13 cellular contexts compared by ENCODE assay signal in genomic region chr11:114083256-114084252, GRCh38. TPM values are rescaled to one million over a fixed set of nuclear protein-coding genes. Genes with fewer than 3 reads are reported as not detected.
DNase-seq lines count a peak whose midpoint lies in the region; ATAC-seq, FAIRE-seq and TF ChIP-seq lines count a peak whose summit lies in the region.
"Had no signal": no experiment of that assay in that cellular context is flagged by ENCODE, and none has a peak within 500 bp of the region (broad histone marks: within the 10 kb centered on the region; RNA-seq: fewer than 3 reads in every experiment).

No MANE protein-coding gene starts in this region.

- no peaks in the 10 kb centered on the region for H4K20me1 ChIP-seq in HepG2 (ENCODE audit: insufficient read depth, low read length)

- H3K4me3 Mint-ChIP-seq in neural crest cell (peak overlapping the region; percentile 34), Caco-2 (ENCODE audit: unreplicated experiment) (no peak overlapping the region)
- H3K4me3 Mint-ChIP-seq: activated T-cell treated with anti-CD3 and anti-CD28 coated beads, Interleukin-2, amount 50 U/mL, for 24 hours had no signal

- WGBS in liver = 84% methylated on average over 12 of the region's 12 CpGs
- 47% methylated on average over 12 of the region's 12 CpGs for WGBS in HepG2 (ENCODE audit: low lambda C conversion rate)

- BruUV-seq in HepG2 (replicated peaks; lab: Mats Ljungman, UMichigan) (no TSS peak), Caco-2 (replicated peaks; lab: Mats Ljungman, UMichigan) (no TSS peak)

- H3K36me3 ChIP-seq in liver (ENCODE audit: control insufficient read depth in 4 of 4, insufficient read depth in 3 of 4, low read depth in 1 of 4, low read length in 3 of 4) = peaks cover 0 to 7% (median 2%) of the 10 kb centered on the region in 4 donors
- H3K36me3 ChIP-seq in HepG2 (replicated peaks in 1 of 2; ENCODE audit: control insufficient read depth in 1 of 2, insufficient read depth in 2 of 2, low read length in 2 of 2) = no peaks in the 10 kb centered on the region
- no peaks in the 10 kb centered on the region for H3K36me3 ChIP-seq in Caco-2 (ENCODE audit: control insufficient read depth, insufficient read depth, low read length)
- H3K36me3 ChIP-seq: breast epithelium had no signal

- DNase-seq in HepG2 (ENCODE audit: low spot score) = no peak
- no peak for DNase-seq in neural crest cell (ENCODE audit: low read depth, low spot score)
- no peak for DNase-seq in NCI-H187 (lab: John Stamatoyannopoulos, UW)
- no peak for DNase-seq in Caco-2
- no peak for DNase-seq in occipital lobe (lab: John Stamatoyannopoulos, UW)
- DNase-seq: activated CD4-positive, CD25-positive, alpha-beta regulatory T cell; activated T-cell treated with anti-CD3 and anti-CD28 coated beads, Interleukin-2, amount 50 U/mL, for 24 hours; NCI-H226 had no signal

- POLR2A ChIA-PET in HepG2 (lab: Yijun Ruan, JAX) = no interaction called here
- POLR2A ChIA-PET in Caco-2 (lab: Charles Lee) = interaction anchor here (0.6 kb wide), 1 partner anchor 173 kb away, joined by 3 read pairs; no protein-coding TSS in a partner anchor

- H3K4me1 ChIP-seq in liver (ENCODE audit: control insufficient read depth in 4 of 4, insufficient read depth in 4 of 4, low read length in 3 of 4) = peaks cover 37 to 80% (median 62%) of the 10 kb centered on the region in 4 donors
- peaks cover 50% of the 10 kb centered on the region for H3K4me1 ChIP-seq in HepG2 (ENCODE audit: insufficient read depth, low read length)
- peaks cover 64% of the 10 kb centered on the region for H3K4me1 ChIP-seq in Caco-2

- no peak for ATAC-seq in HepG2
- ATAC-seq in HG03108 (IDR thresholded peaks at IDR 0.05; ENCODE audit: unreplicated experiment) = no peak

- TF ChIP-seq POLR2A in HepG2 (IDR thresholded peaks at IDR 0.05; ENCODE audit: insufficient read depth in 1 of 2, low read depth in 2 of 2, low read length in 2 of 2) = no peak

- CTCF ChIA-PET in HepG2 (lab: Yijun Ruan, JAX; ENCODE audit: low intra/inter-chr PET ratio, low total read pairs) (no interaction called here), Caco-2 (lab: Charles Lee) (interaction anchor here (1.1 to 1.4 kb wide), 2 partner anchors 23 to 24 kb away, joined by 3 to 4 read pairs; partner anchors contain the start of gene ZBTB16)

- H3K27me3 ChIP-seq in liver (ENCODE audit: control insufficient read depth in 4 of 4, insufficient read depth in 4 of 4, low read length in 3 of 4) (no peaks in the 10 kb centered on the region), HepG2 (ENCODE audit: control insufficient read depth in 1 of 2, insufficient read depth in 2 of 2, low read length in 2 of 2) (peaks cover 0 to 14% of the 10 kb centered on the region in 2 experiments), Caco-2 (replicated peaks; ENCODE audit: control insufficient read depth, insufficient read depth, low read length) (no peaks in the 10 kb centered on the region)
- H3K27me3 ChIP-seq: breast epithelium had no signal

- no peaks in the 10 kb centered on the region for H3K79me2 ChIP-seq in HepG2 (ENCODE audit: insufficient read depth, low read length)

- no peaks in the 10 kb centered on the region for H3K27me3 Mint-ChIP-seq in neural crest cell (ENCODE audit: low read depth)
- no peaks in the 10 kb centered on the region for H3K27me3 Mint-ChIP-seq in Caco-2 (ENCODE audit: insufficient read depth, unreplicated experiment)

- H3K4me3 ChIP-seq in liver (ENCODE audit: low read depth in 1 of 3, low read length in 3 of 3) (no peak overlapping the region), HepG2 (replicated peaks in 1 of 3; ENCODE audit: insufficient read depth in 1 of 3, low read depth in 2 of 3, low read length in 3 of 3) (no peak overlapping the region), Caco-2 (ENCODE audit: low read depth, low read length) (no peak overlapping the region)

- TF ChIP-seq RAD21 in liver (IDR thresholded peaks at IDR 0.05) = no peak
- no peak for TF ChIP-seq RAD21 in HepG2 (CRISPR knock-in tag; IDR thresholded peaks at IDR 0.05)

- TF ChIP-seq EP300 in HepG2 (IDR thresholded peaks at IDR 0.05; ENCODE audit: low read depth in 2 of 2, low read length in 2 of 2) (no peak), HepG2 (CRISPR knock-in tag; IDR thresholded peaks at IDR 0.05; ENCODE audit: borderline replicate concordance) (no peak)

- H3K4me1 Mint-ChIP-seq in neural crest cell (peaks cover 92% of the 10 kb centered on the region), Caco-2 (ENCODE audit: low read depth, unreplicated experiment) (peaks cover 53% of the 10 kb centered on the region)

- no peak overlapping the region for H3K4me2 ChIP-seq in HepG2 (ENCODE audit: low read depth, low read length)

- TF ChIP-seq CTCF in liver (IDR thresholded peaks at IDR 0.05; ENCODE audit: low read depth, low read length, missing input control) (no peak), HepG2 (CRISPR knock-in tag; IDR thresholded peaks at IDR 0.05) (no peak), neural crest cell (conservative IDR thresholded peaks at IDR 0.05) (no peak), Caco-2 (IDR thresholded peaks at IDR 0.05; ENCODE audit: insufficient read depth in 1 of 2, low read depth in 1 of 2, low read length in 1 of 2, severe bottlenecking in 1 of 2, unreplicated experiment in 1 of 2) (no peak)

- H3K36me3 Mint-ChIP-seq in neural crest cell (ENCODE audit: low read depth) = peaks cover 10% of the 10 kb centered on the region
- H3K36me3 Mint-ChIP-seq in Caco-2 (ENCODE audit: insufficient read depth, unreplicated experiment) = no peaks in the 10 kb centered on the region

- H3K9me3 ChIP-seq in liver (ENCODE audit: control insufficient read depth in 4 of 4, low read length in 3 of 4) (no peaks in the 10 kb centered on the region), HepG2 (ENCODE audit: low read length) (no peaks in the 10 kb centered on the region), Caco-2 (no peaks in the 10 kb centered on the region)
- H3K9me3 ChIP-seq: breast epithelium had no signal

- intact Hi-C loops in HepG2 (cut with micrococcal nuclease; ENCODE audit: unreplicated experiment) = no loop called here
- intact Hi-C loops in Caco-2 (cut with micrococcal nuclease; ENCODE audit: unreplicated experiment) = no loop called here

- H3K27ac Mint-ChIP-seq in neural crest cell (ENCODE audit: unreplicated experiment) (peak overlapping the region; percentile 57), Caco-2 (ENCODE audit: unreplicated experiment) (no peak overlapping the region)
- H3K27ac Mint-ChIP-seq: activated T-cell treated with anti-CD3 and anti-CD28 coated beads, Interleukin-2, amount 50 U/mL, for 24 hours had no signal

- FAIRE-seq in HepG2 (lab: Jason Lieb, UNC) = no peak

- no peaks in the 10 kb centered on the region for H3K9me3 Mint-ChIP-seq in neural crest cell
- no peaks in the 10 kb centered on the region for H3K9me3 Mint-ChIP-seq in Caco-2 (ENCODE audit: unreplicated experiment)
- H3K9me3 Mint-ChIP-seq: activated T-cell treated with anti-CD3 and anti-CD28 coated beads, Interleukin-2, amount 50 U/mL, for 24 hours had no signal

- in situ Hi-C loops in HepG2 (cut with HindIII; ENCODE audit: extremely low pct_ligation_motif_present, low pct_unique_long_range_greater_than_20kb) = no loop called here

- H2AFZ ChIP-seq in HepG2 (ENCODE audit: low read length) = no peak overlapping the region

- H3K27ac ChIP-seq in liver (ENCODE audit: low read depth in 1 of 2, low read length in 2 of 2) (peak overlapping the region; percentile 25 to 47), HepG2 (ENCODE audit: extremely low read length, insufficient read depth, low read length) (no peak overlapping the region), angular gyrus (ENCODE audit: low read depth, low read length) (peak overlapping the region; percentile 42)

- no peak overlapping the region for H3K9ac ChIP-seq in liver (ENCODE audit: low read depth in 1 of 2, low read length in 2 of 2)
- no peak overlapping the region for H3K9ac ChIP-seq in HepG2 (ENCODE audit: insufficient read depth, low read depth, low read length)

TF ChIP-seq in liver, 16 proteins besides CTCF, POLR2A, EP300 and RAD21:
- no peak for TF ChIP-seq EGR1 (IDR thresholded peaks at IDR 0.05; ENCODE audit: low read depth in 2 of 2)
- TF ChIP-seq TAF1 (conservative IDR thresholded peaks at IDR 0.05) = no peak
TF ChIP-seq in liver: peak in this region for 0.

TF ChIP-seq in HepG2, 621 proteins besides CTCF, POLR2A, EP300 and RAD21:
- TF ChIP-seq ZNF75D (CRISPR knock-in tag; IDR thresholded peaks at IDR 0.05; ENCODE audit: borderline replicate concordance) (no peak), ZNF674 (CRISPR knock-in tag; IDR thresholded peaks at IDR 0.05; ENCODE audit: low read depth) (no peak)
TF ChIP-seq in HepG2: peak in this region for 0.

RNA-seq across cellular contexts. Expression of gene ZBTB16, which starts 24.0 kb away (rescaled TPM):
- total RNA-seq in liver = 100 to 1,000 TPM in 1 of 2 donors, 1 to 10 TPM in 1; 8.9 to 140 TPM
- polyA plus RNA-seq in liver = 10 to 100 TPM; 18.7 to 50.4 TPM
- total RNA-seq in HepG2 (2016; rRNA removed; fragmentation: Illumina TruSeq; extraction: Trizol) = not detected in 2 replicates
- not detected in 2 replicates for total RNA-seq in HepG2 (2016; cell fraction: cytosol; rRNA removed; fragmentation: Illumina TruSeq; extraction: Trizol; ENCODE audit: low read depth)
- total RNA-seq in HepG2 (2016; cell fraction: insoluble cytoplasmic fraction; rRNA removed; fragmentation: Illumina TruSeq; extraction: Trizol) = not detected in 2 replicates
- total RNA-seq in HepG2 (2016; cell fraction: membrane; rRNA removed; fragmentation: Illumina TruSeq; extraction: Trizol) = not detected in 2 replicates
- not detected in 2 replicates for total RNA-seq in HepG2 (2016; cell fraction: nucleus; rRNA removed; fragmentation: Illumina TruSeq; extraction: Trizol)
- polyA plus RNA-seq in HepG2 (2011; rRNA removed) = not detected in 2 replicates
- polyA plus RNA-seq in HepG2 (2011; cell fraction: cytosol; rRNA removed) = not detected in 2 replicates
- polyA plus RNA-seq in HepG2 (2011; cell fraction: nucleus; rRNA removed) = not detected in 2 replicates
- polyA plus RNA-seq in HepG2 (2012) = not detected in 2 replicates
- polyA plus RNA-seq in HepG2 (2016; cell fraction: cytosol; fragmentation: Illumina TruSeq; extraction: Trizol; ENCODE audit: low read depth) = not detected in 2 replicates
- polyA plus RNA-seq in HepG2 (2016; cell fraction: insoluble cytoplasmic fraction; fragmentation: Illumina TruSeq; extraction: Trizol; ENCODE audit: low read depth) = not detected in 2 replicates
- polyA plus RNA-seq in HepG2 (2016; cell fraction: membrane; fragmentation: Illumina TruSeq; extraction: Trizol; ENCODE audit: low read depth) = not detected in 2 replicates
- polyA plus RNA-seq in HepG2 (2016; cell fraction: nucleus; fragmentation: Illumina TruSeq; extraction: Trizol; ENCODE audit: insufficient read depth, low read depth) = not detected in 2 replicates
- not detected in 2 replicates for polyA minus RNA-seq in HepG2 (2011; rRNA and poly(A)+ RNA removed; ENCODE audit: low replicate concordance)
- not detected in 2 replicates for polyA minus RNA-seq in HepG2 (2011; cell fraction: cytosol; rRNA and poly(A)+ RNA removed)
- polyA minus RNA-seq in HepG2 (2011; cell fraction: nucleus; rRNA and poly(A)+ RNA removed) = not detected in 2 replicates
- 36.6 and 39.4 TPM in 2 replicates for total RNA-seq in neural crest cell
- total RNA-seq in Caco-2 (2022) = 10.6 and 12.7 TPM in 2 replicates
- total RNA-seq in occipital lobe = 9.7 TPM
- total RNA-seq: RPMI7951 had no signal

Comparison
In these comparisons a context has a peak if more than half of its experiments do, and no peak if none do; other contexts are left out.
1. RNA of gene ZBTB16, which starts 24.0 kb away (total RNA-seq): 8.9 to 140 TPM in liver, 36.6 to 39.4 TPM in neural crest cell, 10.6 to 12.7 TPM in Caco-2 and 9.7 TPM in occipital lobe (single experiment); not detected in HepG2; every median in the first group is over 4 times any median in the second.